Comparison of ENCODE assay signal across 40 cellular contexts in genomic region chr19:39174142-39174541, GRCh38. TPM values are rescaled to one million over a fixed set of nuclear protein-coding genes. Genes with fewer than 3 reads are reported as not detected.
"Had no signal": no experiment of that assay in that cellular context is flagged by ENCODE, and none has a peak within 500 bp of the region (broad histone marks: within the 10 kb centered on the region; RNA-seq: fewer than 3 reads in every experiment).

No MANE protein-coding gene starts in this region.

- H3K27me3 Mint-ChIP-seq: activated CD4-positive, alpha-beta T cell treated with anti-CD3 and anti-CD28 coated beads for 36 hours; activated CD4-positive, alpha-beta T cell treated with anti-CD3 and anti-CD28 coated beads, Interleukin-2, amount 10 ng/mL, durations not matched to agents 7 days and 5 days; activated CD8-positive, alpha-beta T cell treated with anti-CD3 and anti-CD28 coated beads for 36 hours; activated naive CD8-positive, alpha-beta T cell treated with anti-CD3 and anti-CD28 coated beads for 36 hours; activated T-helper 17 cell treated with anti-CD3 and anti-CD28 coated beads, Interleukin-2, amount 50 U/mL, for 72 hours had no signal

- H3K4me1 Mint-ChIP-seq: activated CD4-positive, alpha-beta T cell treated with anti-CD3 and anti-CD28 coated beads for 36 hours; activated CD4-positive, alpha-beta T cell treated with anti-CD3 and anti-CD28 coated beads, Interleukin-2, amount 10 ng/mL, durations not matched to agents 7 days and 5 days; activated naive CD8-positive, alpha-beta T cell treated with anti-CD3 and anti-CD28 coated beads for 36 hours; activated T-helper 17 cell treated with anti-CD3 and anti-CD28 coated beads, Interleukin-2, amount 50 U/mL, for 72 hours had no signal

- H3K4me3 Mint-ChIP-seq: activated CD4-positive, alpha-beta T cell treated with anti-CD3 and anti-CD28 coated beads for 36 hours; activated CD4-positive, alpha-beta T cell treated with anti-CD3 and anti-CD28 coated beads, Interleukin-2, amount 10 ng/mL, durations not matched to agents 7 days and 5 days; activated CD8-positive, alpha-beta T cell treated with anti-CD3 and anti-CD28 coated beads for 36 hours; activated naive CD4-positive, alpha-beta T cell treated with anti-CD3 and anti-CD28 coated beads for 36 hours; activated naive CD8-positive, alpha-beta T cell treated with anti-CD3 and anti-CD28 coated beads for 36 hours; activated T-cell treated with anti-CD3 and anti-CD28 coated beads, Interleukin-2, amount 50 U/mL, for 4 hours; activated T-cell treated with anti-CD3 and anti-CD28 coated beads, Interleukin-2, amount 50 U/mL, for 72 hours; activated T-helper 1 cell treated with anti-CD3 and anti-CD28 coated beads, Interleukin-12 subunit alpha, Interleukin-12 subunit beta, Interleukin-2, Interleukin-4 antibody, amounts not matched to agents 30 ng/mL and 10 ng/mL and 1 ng/mL, durations not matched to agents 14 hours and 24 hours and 36 hours; activated T-helper 17 cell treated with anti-CD3 and anti-CD28 coated beads, Interleukin-2, amount 50 U/mL, for 72 hours; T-helper 1 cell treated with Interleukin-12 subunit alpha and Interleukin-12 subunit beta and Interleukin-4 antibody, amounts not matched to agents 30 μg/mL and 1 μg/mL, for 36 hours; T-helper 2 cell treated with Interferon-gamma antibody and Interleukin-4, amounts not matched to agents 5 μg/mL and 100 μg/mL, for 36 hours had no signal

- H3K27me3 ChIP-seq: adrenal gland, body of pancreas, brain microvascular endothelial cell, breast epithelium had no signal

- H3K9me3 Mint-ChIP-seq: activated CD4-positive, alpha-beta T cell treated with anti-CD3 and anti-CD28 coated beads, Interleukin-2, amount 10 ng/mL, durations not matched to agents 7 days and 5 days; activated CD8-positive, alpha-beta T cell treated with anti-CD3 and anti-CD28 coated beads for 36 hours; activated naive CD4-positive, alpha-beta T cell treated with anti-CD3 and anti-CD28 coated beads for 36 hours; activated naive CD4-positive, alpha-beta T cell treated with anti-CD3 and anti-CD28 coated beads, Interleukin-2, amount 50 U/mL, for 72 hours; activated naive CD8-positive, alpha-beta T cell treated with anti-CD3 and anti-CD28 coated beads for 36 hours; activated T-cell treated with anti-CD3 and anti-CD28 coated beads, Interleukin-2, amount 50 U/mL, for 4 hours; activated T-cell treated with anti-CD3 and anti-CD28 coated beads, Interleukin-2, amount 50 U/mL, for 72 hours; activated T-helper 1 cell treated with anti-CD3 and anti-CD28 coated beads, Interleukin-12 subunit alpha, Interleukin-12 subunit beta, Interleukin-2, Interleukin-4 antibody, amounts not matched to agents 30 ng/mL and 10 ng/mL and 1 ng/mL, durations not matched to agents 14 hours and 24 hours and 36 hours; activated T-helper 17 cell treated with anti-CD3 and anti-CD28 coated beads, Interleukin-2, amount 50 U/mL, for 72 hours; T-helper 1 cell treated with Interleukin-12 subunit alpha and Interleukin-12 subunit beta and Interleukin-4 antibody, amounts not matched to agents 30 μg/mL and 1 μg/mL, for 36 hours; T-helper 2 cell treated with Interferon-gamma antibody and Interleukin-4, amounts not matched to agents 5 μg/mL and 100 μg/mL, for 36 hours had no signal

- H3K4me1 ChIP-seq: adrenal gland, body of pancreas, breast epithelium had no signal

- FAIRE-seq: astrocyte, TTC549 had no signal

- ATAC-seq: activated CD4-positive, alpha-beta T cell treated with anti-CD3 and anti-CD28 coated beads for 36 hours; activated CD4-positive, CD25-positive, alpha-beta regulatory T cell treated with anti-CD3 and anti-CD28 coated beads, Interleukin-2, amount 50 U/mL, for 24 hours; activated CD8-positive, alpha-beta T cell treated with anti-CD3 and anti-CD28 coated beads for 36 hours; activated naive CD4-positive, alpha-beta T cell treated with anti-CD3 and anti-CD28 coated beads, Interleukin-2, amount 50 U/mL, for 72 hours; activated T-cell treated with anti-CD3 and anti-CD28 coated beads, Interleukin-2, amount 50 U/mL, for 4 hours; activated T-cell treated with anti-CD3 and anti-CD28 coated beads, Interleukin-2, amount 50 U/mL, for 72 hours; activated T-helper 17 cell treated with anti-CD3 and anti-CD28 coated beads, Interleukin-2, amount 50 U/mL, for 72 hours; body of pancreas had no signal

- H3K36me3 Mint-ChIP-seq: activated naive CD4-positive, alpha-beta T cell treated with anti-CD3 and anti-CD28 coated beads, Interleukin-2, amount 50 U/mL, for 72 hours; activated naive CD8-positive, alpha-beta T cell treated with anti-CD3 and anti-CD28 coated beads for 36 hours had no signal

- H3K27ac ChIP-seq: adrenal gland, body of pancreas, brain microvascular endothelial cell, breast epithelium, VCaP had no signal

- DNase-seq: activated CD4-positive, alpha-beta T cell treated with anti-CD3 and anti-CD28 coated beads for 1 hour; activated CD4-positive, alpha-beta T cell treated with anti-CD3 and anti-CD28 coated beads for 36 hours; activated CD4-positive, alpha-beta T cell treated with anti-CD3 and anti-CD28 coated beads for 48 hours; activated CD4-positive, alpha-beta T cell treated with anti-CD3 and anti-CD28 coated beads, Interleukin-2, amount 10 ng/mL, durations not matched to agents 7 days and 5 days; activated CD4-positive, alpha-beta T cell treated with anti-CD3 and anti-CD28 coated beads, Interleukin-2, amount 50 U/mL, for 48 hours; activated CD4-positive, CD25-positive, alpha-beta regulatory T cell; activated CD8-positive, alpha-beta memory T cell treated with anti-CD3 and anti-CD28 coated beads, Interleukin-2, amount 50 U/mL, for 4 hours; activated CD8-positive, alpha-beta T cell treated with anti-CD3 and anti-CD28 coated beads for 36 hours; activated effector memory CD4-positive, alpha-beta T cell treated with anti-CD3 and anti-CD28 coated beads, Interleukin-2, amount 50 U/mL, for 16 hours; activated gamma-delta T cell treated with Interleukin-2 at 50 U/mL for 16 hours; activated naive CD4-positive, alpha-beta T cell; activated naive CD4-positive, alpha-beta T cell treated with anti-CD3 and anti-CD28 coated beads for 36 hours; activated naive CD4-positive, alpha-beta T cell treated with anti-CD3 and anti-CD28 coated beads, Interleukin-2, amount 50 U/mL, for 16 hours; activated naive CD8-positive, alpha-beta T cell treated with anti-CD3 and anti-CD28 coated beads for 36 hours; activated T-cell treated with anti-CD3 and anti-CD28 coated beads for 4 hours; activated T-cell treated with anti-CD3 and anti-CD28 coated beads, Interleukin-2, amount 50 U/mL, for 1 hour; activated T-cell treated with anti-CD3 and anti-CD28 coated beads, Interleukin-2, amount 50 U/mL, for 4 hours; activated T-cell treated with anti-CD3 and anti-CD28 coated beads, Interleukin-2, amount 50 U/mL, for 72 hours; adrenal gland; amniotic stem cell; aorta; body of pancreas; brain microvascular endothelial cell; central memory CD4-positive, alpha-beta T cell; T-helper 1 cell; T-helper 2 cell; T-helper 9 cell had no signal

- H3K4me3 ChIP-seq: adrenal gland, body of pancreas, breast epithelium had no signal

- H3K27ac Mint-ChIP-seq: activated CD4-positive, alpha-beta T cell treated with anti-CD3 and anti-CD28 coated beads for 36 hours; activated CD4-positive, alpha-beta T cell treated with anti-CD3 and anti-CD28 coated beads, Interleukin-2, amount 10 ng/mL, durations not matched to agents 7 days and 5 days; activated CD8-positive, alpha-beta T cell treated with anti-CD3 and anti-CD28 coated beads for 36 hours; activated naive CD4-positive, alpha-beta T cell treated with anti-CD3 and anti-CD28 coated beads for 36 hours; activated naive CD4-positive, alpha-beta T cell treated with anti-CD3 and anti-CD28 coated beads, Interleukin-2, amount 50 U/mL, for 72 hours; activated naive CD8-positive, alpha-beta T cell treated with anti-CD3 and anti-CD28 coated beads for 36 hours; activated T-cell treated with anti-CD3 and anti-CD28 coated beads, Interleukin-2, amount 50 U/mL, for 72 hours; activated T-helper 1 cell treated with anti-CD3 and anti-CD28 coated beads, Interleukin-12 subunit alpha, Interleukin-12 subunit beta, Interleukin-2, Interleukin-4 antibody, amounts not matched to agents 30 ng/mL and 10 ng/mL and 1 ng/mL, durations not matched to agents 14 hours and 24 hours and 36 hours; activated T-helper 17 cell treated with anti-CD3 and anti-CD28 coated beads, Interleukin-2, amount 50 U/mL, for 72 hours; T-helper 1 cell treated with Interleukin-12 subunit alpha and Interleukin-12 subunit beta and Interleukin-4 antibody, amounts not matched to agents 30 μg/mL and 1 μg/mL, for 36 hours; T-helper 2 cell treated with Interferon-gamma antibody and Interleukin-4, amounts not matched to agents 5 μg/mL and 100 μg/mL, for 36 hours had no signal

- H3K9me3 ChIP-seq: adrenal gland, body of pancreas, breast epithelium had no signal

RNA-seq across cellular contexts. Expression of gene NCCRP1, which starts 22.6 kb away (rescaled TPM):
- total RNA-seq: activated CD4-positive, alpha-beta T cell treated with anti-CD3 and anti-CD28 coated beads for 36 hours; activated CD4-positive, alpha-beta T cell treated with anti-CD3 and anti-CD28 coated beads, Interleukin-2, amount 10 ng/mL, durations not matched to agents 7 days and 5 days; activated CD8-positive, alpha-beta memory T cell treated with anti-CD3 and anti-CD28 coated beads for 36 hours; activated CD8-positive, alpha-beta T cell treated with anti-CD3 and anti-CD28 coated beads for 36 hours; activated naive CD4-positive, alpha-beta T cell treated with anti-CD3 and anti-CD28 coated beads for 36 hours; activated naive CD4-positive, alpha-beta T cell treated with anti-CD3 and anti-CD28 coated beads, Interleukin-2, amount 50 U/mL, for 72 hours; activated naive CD8-positive, alpha-beta T cell treated with anti-CD3 and anti-CD28 coated beads for 36 hours; activated T-cell treated with anti-CD3 and anti-CD28 coated beads, Interleukin-2, amount 50 U/mL, for 4 hours; activated T-cell treated with anti-CD3 and anti-CD28 coated beads, Interleukin-2, amount 50 U/mL, for 72 hours; activated T-helper 1 cell treated with anti-CD3 and anti-CD28 coated beads, Interleukin-12 subunit alpha, Interleukin-12 subunit beta, Interleukin-2, Interleukin-4 antibody, amounts not matched to agents 30 ng/mL and 10 ng/mL and 1 ng/mL, durations not matched to agents 14 hours and 24 hours and 36 hours; activated T-helper 17 cell treated with anti-CD3 and anti-CD28 coated beads, Interleukin-2, amount 50 U/mL, for 72 hours; aorta; astrocyte; cardiac septum; cerebellum had no signal

RNA-seq across cellular contexts. Expression of gene SYCN, which starts 29.9 kb away (rescaled TPM):
- total RNA-seq: activated CD4-positive, alpha-beta T cell treated with anti-CD3 and anti-CD28 coated beads for 36 hours; activated CD4-positive, alpha-beta T cell treated with anti-CD3 and anti-CD28 coated beads, Interleukin-2, amount 10 ng/mL, durations not matched to agents 7 days and 5 days; activated CD8-positive, alpha-beta memory T cell treated with anti-CD3 and anti-CD28 coated beads for 36 hours; activated CD8-positive, alpha-beta T cell treated with anti-CD3 and anti-CD28 coated beads for 36 hours; activated naive CD4-positive, alpha-beta T cell treated with anti-CD3 and anti-CD28 coated beads for 36 hours; activated naive CD4-positive, alpha-beta T cell treated with anti-CD3 and anti-CD28 coated beads, Interleukin-2, amount 50 U/mL, for 72 hours; activated naive CD8-positive, alpha-beta T cell treated with anti-CD3 and anti-CD28 coated beads for 36 hours; activated T-cell treated with anti-CD3 and anti-CD28 coated beads, Interleukin-2, amount 50 U/mL, for 72 hours; activated T-helper 1 cell treated with anti-CD3 and anti-CD28 coated beads, Interleukin-12 subunit alpha, Interleukin-12 subunit beta, Interleukin-2, Interleukin-4 antibody, amounts not matched to agents 30 ng/mL and 10 ng/mL and 1 ng/mL, durations not matched to agents 14 hours and 24 hours and 36 hours; activated T-helper 17 cell treated with anti-CD3 and anti-CD28 coated beads, Interleukin-2, amount 50 U/mL, for 72 hours; aorta; astrocyte; breast epithelium; cardiac septum; cerebellum had no signal
- polyA plus RNA-seq: adrenal gland had no signal
